Comparison of ENCODE assay signal across 19 cellular contexts in the genomic region with DNA sequence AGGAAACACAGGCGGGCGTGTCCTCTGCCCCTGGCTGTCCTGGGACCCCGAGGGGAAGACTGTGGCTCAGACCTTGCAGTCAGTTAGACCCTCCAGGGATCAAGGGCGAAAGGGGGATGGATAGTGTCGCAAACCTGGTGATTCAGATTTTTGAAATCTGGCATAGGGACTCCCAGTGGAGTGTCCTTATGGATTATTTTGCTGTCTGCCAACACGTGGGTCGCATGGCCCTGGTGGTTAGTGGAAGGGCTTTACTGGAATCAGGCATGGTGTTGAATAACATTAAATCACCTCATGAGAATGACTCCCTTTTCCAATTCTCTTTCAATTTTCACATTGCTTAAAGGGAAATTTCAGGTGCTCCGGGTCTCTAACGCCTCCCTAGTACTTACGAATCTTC. TPM values are rescaled to one million over a fixed set of nuclear protein-coding genes. Genes with fewer than 3 reads are reported as not detected.
DNase-seq lines count a peak whose midpoint lies in the region; ATAC-seq and TF ChIP-seq lines count a peak whose summit lies in the region.
"Had no signal": no experiment of that assay in that cellular context is flagged by ENCODE, and none has a peak within 500 bp of the region (broad histone marks: within the 10 kb centered on the region; RNA-seq: fewer than 3 reads in every experiment).

No MANE protein-coding gene starts in this region.

- peak overlapping the region in 1 of 2 donors; percentile 29 for H3K27ac Mint-ChIP-seq in effector memory CD8-positive, alpha-beta T cell
- H3K27ac Mint-ChIP-seq: CD4-positive, alpha-beta T cell had no signal

- H3K27ac ChIP-seq in ACC112 (ENCODE audit: low read depth, low read length) (no peak overlapping the region), BLaER1 (no peak overlapping the region), upper lobe of right lung (no peak overlapping the region)

- no peak for ATAC-seq in effector memory CD8-positive, alpha-beta T cell (replicated peaks)
- no peak for ATAC-seq in upper lobe of right lung
- ATAC-seq: HCT116, PC-3 had no signal

- H3K4me1 ChIP-seq in ACC112 (ENCODE audit: control insufficient read depth, insufficient read depth, low read length, unreplicated experiment): no peaks in the 10 kb centered on the region
- H3K4me1 ChIP-seq in BLaER1: peaks cover 19% of the 10 kb centered on the region
- peaks cover 6% of the 10 kb centered on the region for H3K4me1 ChIP-seq in upper lobe of right lung

- H3K9ac ChIP-seq in BLaER1: no peak overlapping the region
- H3K9ac ChIP-seq: SK-N-SH had no signal

- peak overlapping the region; percentile 21; the same call in 1 of the 2 replicates for H3K4me2 ChIP-seq in BLaER1
- H3K4me2 ChIP-seq: SK-N-SH had no signal

- H3K4me3 Mint-ChIP-seq in effector memory CD8-positive, alpha-beta T cell: peak overlapping the region; percentile 69 to 71
- H3K4me3 Mint-ChIP-seq: CD4-positive, alpha-beta T cell had no signal

- no peaks in the 10 kb centered on the region for H3K36me3 Mint-ChIP-seq in effector memory CD8-positive, alpha-beta T cell (ENCODE audit: insufficient read depth)

- no peaks in the 10 kb centered on the region for H3K79me2 ChIP-seq in ACC112 (ENCODE audit: control insufficient read depth, insufficient read depth, low read length, unreplicated experiment)

- H3K4me3 ChIP-seq in ACC112 (ENCODE audit: low read depth, low read length): peak overlapping the region; percentile 65
- no peak overlapping the region for H3K4me3 ChIP-seq in BLaER1
- no peak overlapping the region for H3K4me3 ChIP-seq in H7 (ENCODE audit: insufficient read depth, low read depth, low read length)
- no peak overlapping the region for H3K4me3 ChIP-seq in upper lobe of right lung

- H3K4me1 Mint-ChIP-seq in effector memory CD8-positive, alpha-beta T cell (ENCODE audit: low read depth in 2 of 2): peaks cover 8 to 14% of the 10 kb centered on the region in 2 donors

- H3K9me3 ChIP-seq in BLaER1 (no peaks in the 10 kb centered on the region), upper lobe of right lung (no peaks in the 10 kb centered on the region)
- H3K9me3 ChIP-seq: SK-N-SH had no signal

- peaks cover 91% of the 10 kb centered on the region for H3K27me3 ChIP-seq in ACC112 (ENCODE audit: insufficient read depth, low read length)
- H3K27me3 ChIP-seq in BLaER1: peaks cover 6% of the 10 kb centered on the region; the same call in 1 of the 2 replicates
- peaks cover 2% of the 10 kb centered on the region; the same call in 1 of the 2 replicates for H3K27me3 ChIP-seq in H7 (ENCODE audit: control insufficient read depth, insufficient read depth, low read length)
- peaks cover 26% of the 10 kb centered on the region for H3K27me3 ChIP-seq in upper lobe of right lung

- no peaks in the 10 kb centered on the region for H3K9me3 Mint-ChIP-seq in effector memory CD8-positive, alpha-beta T cell
- H3K9me3 Mint-ChIP-seq: CD4-positive, alpha-beta T cell had no signal

- H3K27me3 Mint-ChIP-seq in effector memory CD8-positive, alpha-beta T cell: peaks cover 64 to 74% of the 10 kb centered on the region in 2 donors

- H3K36me3 ChIP-seq in ACC112 (ENCODE audit: insufficient read depth, low read length): no peaks in the 10 kb centered on the region
- no peaks in the 10 kb centered on the region for H3K36me3 ChIP-seq in BLaER1
- H3K36me3 ChIP-seq in H7 (replicated peaks; ENCODE audit: control insufficient read depth, insufficient read depth, low read length): no peaks in the 10 kb centered on the region
- H3K36me3 ChIP-seq in upper lobe of right lung: no peaks in the 10 kb centered on the region

- DNase-seq in H7: peak; percentile 47
- no peak for DNase-seq in effector memory CD8-positive, alpha-beta T cell
- no peak for DNase-seq in upper lobe of right lung
- DNase-seq in retina: no peak
- no peak for DNase-seq in NCI-H774 (lab: John Stamatoyannopoulos, UW)
- DNase-seq: CD4-positive, alpha-beta T cell; DMS53; EL; NCI-H1105 treated with DMSO at 0.1 percent for 48 hours; NCI-H187 treated with DMSO at 0.1 percent for 48 hours; NCI-H2227 treated with DMSO at 0.1 percent for 48 hours; NCI-H510A treated with DMSO at 0.1 percent for 48 hours; PC-3; RPMI8226; SHP77 treated with DMSO at 0.1 percent for 48 hours; SK-N-SH had no signal

- no peaks in the 10 kb centered on the region for H4K20me1 ChIP-seq in BLaER1

- intact Hi-C loops in upper lobe of right lung (cut with DNase I): no loop called here

- no peak overlapping the region for H2AFZ ChIP-seq in ACC112 (ENCODE audit: low read length, unreplicated experiment)

- no peak for TF ChIP-seq CTCF in upper lobe of right lung (IDR thresholded peaks at IDR 0.05)

RNA-seq across cellular contexts. Expression of a gene that starts 35.0 kb away (rescaled TPM):
- total RNA-seq in H7 (2014; rRNA removed; shearing (Covaris generic)): 1.2 and 2.3 TPM in 2 replicates
- 7.6 TPM for total RNA-seq in upper lobe of right lung

RNA-seq across cellular contexts. Expression of a gene that starts 47.2 kb away (rescaled TPM):
- 22.3 and 40.3 TPM in 2 replicates for total RNA-seq in H7 (2014; rRNA removed; shearing (Covaris generic))
- total RNA-seq in upper lobe of right lung: 14.2 TPM
